ENCODE assay signal across 20 cellular contexts in genomic region chr1:214532070-214532469, GRCh38. TPM values are rescaled to one million over a fixed set of nuclear protein-coding genes. Genes with fewer than 3 reads are reported as not detected.
"Had no signal": no experiment of that assay in that cellular context is flagged by ENCODE, and none has a peak within 500 bp of the region (broad histone marks: within the 10 kb centered on the region; RNA-seq: fewer than 3 reads in every experiment).

No MANE protein-coding gene starts in this region.

- DNase-seq: activated CD4-positive, alpha-beta T cell treated with anti-CD3 and anti-CD28 coated beads for 48 hours; activated CD4-positive, alpha-beta T cell treated with anti-CD3 and anti-CD28 coated beads, Interleukin-2, amount 50 U/mL, for 4 hours; activated CD4-positive, CD25-positive, alpha-beta regulatory T cell treated with anti-CD3 and anti-CD28 coated beads, Interleukin-2, amount 50 U/mL, for 72 hours; activated CD8-positive, alpha-beta memory T cell treated with anti-CD3 and anti-CD28 coated beads, Interleukin-2, amount 10 ng/mL, durations not matched to agents 7 days and 5 days; activated effector memory CD4-positive, alpha-beta T cell treated with Interleukin-2 at 50 U/mL for 16 hours; activated naive CD4-positive, alpha-beta T cell; activated T-cell treated with anti-CD3 and anti-CD28 coated beads, Interleukin-2, amount 50 U/mL, for 24 hours; body of pancreas; NCI-H1092; NCI-H1417; NCI-H1930; NCI-H2171 treated with DMSO at 0.1 percent for 48 hours; NCI-H226; NCI-H526 treated with DMSO at 0.1 percent for 48 hours; NCI-H82; SHP77 had no signal

- H3K27ac ChIP-seq: ascending aorta, body of pancreas, SJSA1 had no signal

- H3K27me3 ChIP-seq: ascending aorta, body of pancreas, SJSA1 had no signal

- H3K9me3 ChIP-seq: ascending aorta, body of pancreas, SJSA1 had no signal

- ATAC-seq: activated CD8-positive, alpha-beta memory T cell treated with anti-CD3 and anti-CD28 coated beads, Interleukin-2, amount 10 ng/mL, durations not matched to agents 7 days and 5 days; body of pancreas; WTC11 had no signal

- H3K4me3 ChIP-seq: ascending aorta, body of pancreas, SJSA1 had no signal

- H3K4me1 ChIP-seq: SJSA1 had no signal

RNA-seq across cellular contexts. Expression of gene PTPN14, which starts 19.3 kb away (rescaled TPM):
- total RNA-seq: OCI-LY7 had no signal
